8 cellular contexts compared by ENCODE assay signal in the genomic region with DNA sequence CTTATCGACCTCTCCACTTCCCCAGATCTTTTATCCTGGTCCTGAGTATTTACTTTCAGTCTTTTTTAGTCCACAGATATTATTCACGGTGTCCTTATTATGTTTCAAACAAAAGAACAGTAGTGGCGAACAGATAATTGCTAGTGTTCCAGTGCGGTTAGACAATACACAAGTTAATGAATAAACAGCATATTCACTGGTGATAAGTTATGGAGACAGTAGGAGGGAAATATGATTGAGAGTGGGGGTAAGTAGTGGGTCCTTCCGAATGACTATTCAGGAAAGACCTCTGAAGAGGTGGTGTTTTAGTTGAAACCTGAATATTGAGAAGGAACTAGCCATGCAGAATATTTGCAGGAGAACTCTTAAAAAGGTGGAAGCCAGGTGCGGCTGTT. TPM values are rescaled to one million over a fixed set of nuclear protein-coding genes. Genes with fewer than 3 reads are reported as not detected.
DNase-seq lines count a peak whose midpoint lies in the region; ATAC-seq and TF ChIP-seq lines count a peak whose summit lies in the region.

No MANE protein-coding gene starts in this region.

- intact Hi-C loops in adrenal gland (cut with DNase I): no loop called here

- H3K27me3 ChIP-seq in HL-60 (ENCODE audit: insufficient read depth, poor library complexity, severe bottlenecking) (no peaks in the 10 kb centered on the region), adrenal gland (no peaks in the 10 kb centered on the region), lung (ENCODE audit: control insufficient read depth, insufficient read depth) (no peaks in the 10 kb centered on the region)

- TF ChIP-seq CTCF in HL-60 (IDR thresholded peaks at IDR 0.05; ENCODE audit: insufficient read depth, low read length) (no peak), adrenal gland (IDR thresholded peaks at IDR 0.05) (no peak), lung (IDR thresholded peaks at IDR 0.05; ENCODE audit: control extremely low read depth, extremely low read depth) (no peak)

- H3K9me3 ChIP-seq in adrenal gland (replicated peaks in 1 of 3): no peaks in the 10 kb centered on the region
- no peaks in the 10 kb centered on the region for H3K9me3 ChIP-seq in lung (ENCODE audit: control insufficient read depth in 2 of 2, insufficient read depth in 1 of 2, low read length in 1 of 2)

- no peak for ATAC-seq in lung (ENCODE audit: insufficient read depth, low FRiP score)

- 5 to 7% (median 6%) methylated on average over 6 of the region's 6 CpGs for WGBS in adrenal gland, 4 donors
- 7 to 9% methylated on average over 6 of the region's 6 CpGs for WGBS in lung, 2 donors

- peak; percentile 50 for DNase-seq in DMS153 treated with DMSO at 0.1 percent for 48 hours (lab: John Stamatoyannopoulos, UW; ENCODE audit: unreplicated experiment)
- no peak for DNase-seq in HL-60 (ENCODE audit: low read depth in 1 of 2, low spot score in 1 of 2)
- no peak for DNase-seq in adrenal gland
- no peak for DNase-seq in lung (ENCODE audit: low spot score)
- DNase-seq in hippocampal formation (lab: John Stamatoyannopoulos, UW): no peak
- DNase-seq in NAMALWA (ENCODE audit: low spot score): no peak
- DNase-seq in SW 1271 (lab: John Stamatoyannopoulos, UW): no peak
- DNase-seq in GOT3 (lab: John Stamatoyannopoulos, UW): no peak

- no peak for TF ChIP-seq POLR2A in adrenal gland (IDR thresholded peaks at IDR 0.05)

- H3K4me3 ChIP-seq in HL-60 (replicated peaks; ENCODE audit: insufficient read depth, low read length): peak overlapping the region; percentile 95
- H3K4me3 ChIP-seq in adrenal gland: peak overlapping the region; percentile 53 to 97 (median 88)
- H3K4me3 ChIP-seq in lung: peak overlapping the region; percentile 99

- H3K27ac ChIP-seq in HL-60 (replicated peaks) (peak overlapping the region; percentile 98), adrenal gland (peak overlapping the region in 1 of 5 donors; percentile 80), lung (ENCODE audit: low read depth in 1 of 2, low read length in 1 of 2) (peak overlapping the region in 1 of 2 donors; percentile 95)

- peaks cover 8 to 37% of the 10 kb centered on the region in 2 donors for H3K4me1 ChIP-seq in adrenal gland (replicated peaks in 1 of 2)
- H3K4me1 ChIP-seq in lung (ENCODE audit: control insufficient read depth in 2 of 2, insufficient read depth in 2 of 2, low read length in 2 of 2): peaks cover 4 to 18% of the 10 kb centered on the region in 2 donors

- H3K36me3 ChIP-seq in adrenal gland (replicated peaks in 1 of 2) (no peaks in the 10 kb centered on the region), lung (ENCODE audit: control insufficient read depth in 2 of 2, insufficient read depth in 2 of 2, low read length in 2 of 2) (no peaks in the 10 kb centered on the region)

RNA-seq across cellular contexts. Expression of a gene that starts 0.7 kb away (rescaled TPM):
- total RNA-seq in adrenal gland (10 to 100 TPM in 7 of 8 donors, 1 to 10 TPM in 1; 9.1 to 26.6 (median 18.2) TPM), lung (10 to 100 TPM; 19.4 to 38.9 TPM)
- polyA plus RNA-seq in adrenal gland (10 to 100 TPM; 12.4 to 21.6 (median 14.3) TPM), lung (10 to 100 TPM in 1 of 2 donors, 1 to 10 TPM in 1; 8.7 to 10.1 TPM)
